Comparison of ENCODE assay signal across 15 cellular contexts in genomic region chr3:66404903-66405700, GRCh38.
DNase-seq lines count a peak whose midpoint lies in the region; ATAC-seq and TF ChIP-seq lines count a peak whose summit lies in the region.
"Had no signal": no experiment of that assay in that cellular context is flagged by ENCODE, and none has a peak within 500 bp of the region (broad histone marks: within the 10 kb centered on the region; RNA-seq: fewer than 3 reads in every experiment).

No MANE protein-coding gene starts in this region.

- intact Hi-C loops in MCF 10A (cut with micrococcal nuclease) = loop anchor here (10.0 kb wide), 1 partner anchor 130 kb away; no protein-coding TSS in a partner anchor

- TF ChIP-seq CTCF in coronary artery (IDR thresholded peaks at IDR 0.05) = no peak
- no peak for TF ChIP-seq CTCF in thoracic aorta (IDR thresholded peaks at IDR 0.05)
- TF ChIP-seq CTCF in MCF 10A (IDR thresholded peaks at IDR 0.05; ENCODE audit: unreplicated experiment) = no peak

- H2BK12ac ChIP-seq in neuronal stem cell (ENCODE audit: low read length) = no peak overlapping the region

- H2AK5ac ChIP-seq in neuronal stem cell (ENCODE audit: low read depth, low read length) = no peak overlapping the region

- BruUV-seq in MCF 10A (replicated peaks; lab: Mats Ljungman, UMichigan) = no TSS peak

- H3K4me3 ChIP-seq in coronary artery = no peak overlapping the region
- no peak overlapping the region for H3K4me3 ChIP-seq in neuronal stem cell (ENCODE audit: low read length in 2 of 2)
- no peak overlapping the region for H3K4me3 ChIP-seq in thoracic aorta

- no peaks in the 10 kb centered on the region for H3K4me1 Mint-ChIP-seq in MCF 10A (ENCODE audit: insufficient read depth, unreplicated experiment)
- H3K4me1 Mint-ChIP-seq: activated naive CD8-positive, alpha-beta T cell treated with anti-CD3 and anti-CD28 coated beads, Interleukin-2, amount 10 ng/mL, durations not matched to agents 7 days and 5 days had no signal

- no peak for ATAC-seq in thoracic aorta (ENCODE audit: insufficient number of reproducible peaks, low FRiP score, low read depth)
- ATAC-seq: stimulated activated naive CD8-positive, alpha-beta T cell treated with anti-CD3 and anti-CD28 coated beads, Interleukin-15, Interleukin-2, amounts not matched to agents 100 U/mL and 50 U/mL, for 24 hours had no signal

- H4K8ac ChIP-seq in neuronal stem cell (ENCODE audit: low read depth, low read length) = no peak overlapping the region

- no CpG with 5 or more reads among the region's 32 CpGs for WGBS in neuronal stem cell (ENCODE audit: extremely low coverage in 2 of 2, insufficient read length in 2 of 2, insufficient replicate concordance in 1 of 2), 2 donors

- no peak overlapping the region for H3K14ac ChIP-seq in neuronal stem cell (ENCODE audit: low read length)

- H3K23ac ChIP-seq in neuronal stem cell (ENCODE audit: low read depth, low read length, poor library complexity) = no peak overlapping the region

- peak overlapping the region; percentile 16 for H3K18ac ChIP-seq in neuronal stem cell (ENCODE audit: low read length)

- H3K9me3 ChIP-seq in neuronal stem cell (replicated peaks in 1 of 2; ENCODE audit: control insufficient read depth in 2 of 2, insufficient read depth in 1 of 2, low read depth in 1 of 2, low read length in 2 of 2) = no peaks in the 10 kb centered on the region
- H3K9me3 ChIP-seq in thoracic aorta = no peaks in the 10 kb centered on the region

- no peak overlapping the region for H2BK15ac ChIP-seq in neuronal stem cell (ENCODE audit: low read length)

- CTCF ChIA-PET in MCF 10A (lab: Yijun Ruan, JAX) = interaction anchor here (0.6 to 16.7 kb wide), 6 partner anchors 27 to 414 kb away, joined by 3 to 604 read pairs (median 4); no protein-coding TSS in a partner anchor

- H3K4me1 ChIP-seq in neuronal stem cell (ENCODE audit: control insufficient read depth in 2 of 2, insufficient read depth in 1 of 2, low read depth in 1 of 2, low read length in 2 of 2) = peaks cover 32 to 36% of the 10 kb centered on the region in 2 donors
- H3K4me1 ChIP-seq in thoracic aorta (ENCODE audit: control insufficient read depth in 1 of 2, low read depth in 2 of 2) = peaks cover 61 to 95% of the 10 kb centered on the region in 2 donors

- no peak overlapping the region for H4K91ac ChIP-seq in neuronal stem cell (ENCODE audit: low read depth, low read length, poor library complexity)

- no peak overlapping the region for H3K4me2 ChIP-seq in neuronal stem cell (ENCODE audit: insufficient read depth, low read length, poor library complexity, severe bottlenecking)
- H3K4me2 ChIP-seq: KMS-11 had no signal

- H3K4ac ChIP-seq in neuronal stem cell (ENCODE audit: low read length) = no peak overlapping the region

- no peak overlapping the region for H3K27ac Mint-ChIP-seq in MCF 10A (ENCODE audit: low read depth, unreplicated experiment)
- H3K27ac Mint-ChIP-seq: activated naive CD8-positive, alpha-beta T cell treated with anti-CD3 and anti-CD28 coated beads, Interleukin-2, amount 10 ng/mL, durations not matched to agents 7 days and 5 days; memory B cell; nephron had no signal

- H3K27me3 ChIP-seq in neuronal stem cell (ENCODE audit: control insufficient read depth in 3 of 3, insufficient read depth in 3 of 3, low read depth in 1 of 3, low read length in 3 of 3) (no peaks in the 10 kb centered on the region), thoracic aorta (replicated peaks; ENCODE audit: insufficient read depth) (no peaks in the 10 kb centered on the region)

- no peak overlapping the region for H3K9ac ChIP-seq in neuronal stem cell (ENCODE audit: low read depth, low read length, poor library complexity)
- H3K9ac ChIP-seq: KMS-11 had no signal

- H3K27me3 Mint-ChIP-seq in MCF 10A (ENCODE audit: insufficient read depth, unreplicated experiment) = no peaks in the 10 kb centered on the region
- H3K27me3 Mint-ChIP-seq: activated naive CD8-positive, alpha-beta T cell treated with anti-CD3 and anti-CD28 coated beads, Interleukin-2, amount 10 ng/mL, durations not matched to agents 7 days and 5 days; memory B cell had no signal

- peaks cover 22% of the 10 kb centered on the region for H3K36me3 Mint-ChIP-seq in MCF 10A (ENCODE audit: insufficient read depth, unreplicated experiment)
- H3K36me3 Mint-ChIP-seq: activated naive CD8-positive, alpha-beta T cell treated with anti-CD3 and anti-CD28 coated beads, Interleukin-2, amount 10 ng/mL, durations not matched to agents 7 days and 5 days; memory B cell had no signal

- no peak overlapping the region for H3K4me3 Mint-ChIP-seq in MCF 10A (ENCODE audit: unreplicated experiment)
- H3K4me3 Mint-ChIP-seq: activated naive CD8-positive, alpha-beta T cell treated with anti-CD3 and anti-CD28 coated beads, Interleukin-2, amount 10 ng/mL, durations not matched to agents 7 days and 5 days; memory B cell; nephron had no signal

- H3K27ac ChIP-seq in coronary artery = peak overlapping the region; percentile 61 to 73
- no peak overlapping the region for H3K27ac ChIP-seq in neuronal stem cell (replicated peaks; ENCODE audit: low read length)
- H3K27ac ChIP-seq in thoracic aorta = peak overlapping the region; percentile 92 to 94
- H3K27ac ChIP-seq: KMS-11 had no signal

- H3K9me3 Mint-ChIP-seq in MCF 10A (ENCODE audit: unreplicated experiment) = no peaks in the 10 kb centered on the region
- H3K9me3 Mint-ChIP-seq: activated naive CD8-positive, alpha-beta T cell treated with anti-CD3 and anti-CD28 coated beads, Interleukin-2, amount 10 ng/mL, durations not matched to agents 7 days and 5 days; memory B cell; nephron had no signal

- peak; percentile 90 for DNase-seq in RPMI7951 (ENCODE audit: low read depth)
- DNase-seq in coronary artery (ENCODE audit: low spot score) = peak; percentile 74
- DNase-seq in neuronal stem cell (ENCODE audit: low spot score) = no peak
- DNase-seq in thoracic aorta (ENCODE audit: low spot score) = no peak
- no peak for DNase-seq in middle frontal gyrus (ENCODE audit: extremely low spot score, low spot score)
- no peak for DNase-seq in MCF 10A (ENCODE audit: unreplicated experiment)
- no peak for DNase-seq in NCI-H2171 (lab: John Stamatoyannopoulos, UW)
- DNase-seq: activated naive CD8-positive, alpha-beta T cell treated with anti-CD3 and anti-CD28 coated beads, Interleukin-2, amount 10 ng/mL, durations not matched to agents 7 days and 5 days; NCI-H1092 treated with DMSO at 0.1 percent for 48 hours; NCI-H2081; NCI-H526 treated with DMSO at 0.1 percent for 48 hours; stimulated activated naive CD8-positive, alpha-beta T cell treated with anti-CD3 and anti-CD28 coated beads, Interleukin-15, Interleukin-2, amounts not matched to agents 100 U/mL and 50 U/mL, for 24 hours had no signal

- POLR2A ChIA-PET in MCF 10A (lab: Yijun Ruan, JAX) = no interaction called here

- peaks cover 76 to 90% of the 10 kb centered on the region in 2 donors for H3K36me3 ChIP-seq in neuronal stem cell (replicated peaks in 1 of 2; ENCODE audit: control insufficient read depth in 2 of 2, insufficient read depth in 2 of 2, low read length in 2 of 2)
- H3K36me3 ChIP-seq in thoracic aorta = peaks cover 11% of the 10 kb centered on the region

- H2BK120ac ChIP-seq in neuronal stem cell (ENCODE audit: low read depth, low read length) = no peak overlapping the region

- no peak overlapping the region for H2AFZ ChIP-seq in neuronal stem cell (ENCODE audit: low read length)

- peaks cover 20% of the 10 kb centered on the region for H3K79me1 ChIP-seq in neuronal stem cell (ENCODE audit: low read depth, low read length)

- no peak overlapping the region for H2BK5ac ChIP-seq in neuronal stem cell (ENCODE audit: low read length)

Comparison
In these comparisons a context has a peak if more than half of its experiments do, and no peak if none do; other contexts are left out.
1. DNase-seq: peak in RPMI7951 (single experiment) and coronary artery (single experiment); none in neuronal stem cell (single experiment), thoracic aorta (single experiment), middle frontal gyrus (single experiment), MCF 10A (single experiment) and NCI-H2171 (single experiment).